ENCODE assay signal across 8 cellular contexts in genomic region chr6:30213654-30213998, GRCh38. TPM values are rescaled to one million over a fixed set of nuclear protein-coding genes. Genes with fewer than 3 reads are reported as not detected.
DNase-seq lines count a peak whose midpoint lies in the region; ATAC-seq and TF ChIP-seq lines count a peak whose summit lies in the region.

No MANE protein-coding gene starts in this region.

- CTCF ChIA-PET in SK-N-SH (lab: Yijun Ruan, JAX): interaction anchor here (0.6 to 1.1 kb wide), 4 partner anchors 25 to 183 kb away, joined by 3 to 4 read pairs (median 3); no protein-coding TSS in a partner anchor

- H3K9me3 ChIP-seq in SK-N-SH: no peaks in the 10 kb centered on the region

- peaks cover 4% of the 10 kb centered on the region for H3F3A ChIP-seq in SK-N-SH (replicated peaks; ENCODE audit: insufficient read depth)

- H3K36me3 ChIP-seq in SK-N-SH (replicated peaks in 1 of 2; ENCODE audit: control insufficient read depth in 1 of 2, insufficient read depth in 2 of 2, low read length in 1 of 2): no peaks in the 10 kb centered on the region

- H3K9me2 ChIP-seq in SK-N-SH: no peaks in the 10 kb centered on the region

- 2% methylated on average over 14 of the region's 16 CpGs for WGBS in SK-N-SH (ENCODE audit: low lambda C conversion rate)

- no peak for TF ChIP-seq RAD21 in SK-N-SH (IDR thresholded peaks at IDR 0.05; ENCODE audit: low read length)

- peak overlapping the region; percentile 80 to 94 for H3K27ac ChIP-seq in SK-N-SH (ENCODE audit: low read depth in 2 of 2, low read length in 1 of 2)

- no peaks in the 10 kb centered on the region for H3K27me3 ChIP-seq in SK-N-SH (ENCODE audit: insufficient read depth)

- H3K4me3 ChIP-seq in SK-N-SH (ENCODE audit: low read depth in 2 of 2, low read length in 1 of 2): peak overlapping the region; percentile 86 to 91
- peak overlapping the region; percentile 97 for H3K4me3 ChIP-seq in fibroblast of pulmonary artery (replicated peaks; ENCODE audit: low read depth, low read length)
- H3K4me3 ChIP-seq in skeletal muscle cell (ENCODE audit: low read depth, low read length): peak overlapping the region; percentile 91

- H4K20me1 ChIP-seq in SK-N-SH (ENCODE audit: insufficient read depth): peaks cover 9% of the 10 kb centered on the region; the same call in 1 of the 2 replicates

- DNase-seq in SK-N-SH: no peak
- no peak for DNase-seq in fibroblast of pulmonary artery (ENCODE audit: low read depth)
- no peak for DNase-seq in skeletal muscle cell (ENCODE audit: low read depth)
- DNase-seq in NCI-H524 treated with DMSO at 0.1 percent for 48 hours (lab: John Stamatoyannopoulos, UW): no peak
- no peak for DNase-seq in NCI-H2196 treated with DMSO at 0.1 percent for 48 hours (lab: John Stamatoyannopoulos, UW; ENCODE audit: unreplicated experiment)
- no peak for DNase-seq in NOMO-1 treated with DMSO at 0.1 percent for 48 hours (lab: John Stamatoyannopoulos, UW; ENCODE audit: unreplicated experiment)
- DNase-seq in stimulated activated naive CD4-positive, alpha-beta T cell (lab: John Stamatoyannopoulos, UW): no peak

- H2AFZ ChIP-seq in SK-N-SH (ENCODE audit: low read depth): peak overlapping the region; percentile 99

- TF ChIP-seq CTCF in SK-N-SH (IDR thresholded peaks at IDR 0.05) (no peak), fibroblast of pulmonary artery (IDR thresholded peaks at IDR 0.05; ENCODE audit: low read length, missing control alignments) (no peak)

- peaks cover 41% of the 10 kb centered on the region for H3K79me2 ChIP-seq in SK-N-SH (ENCODE audit: insufficient read depth)

- POLR2A ChIA-PET in SK-N-SH (lab: Yijun Ruan, JAX): interaction anchor here (1.4 to 2.5 kb wide), 2 partner anchors 10 to 113 kb away, joined by 4 to 10 read pairs; partner anchors contain the start of gene TRIM39

- peaks cover 10 to 13% of the 10 kb centered on the region in 2 experiments; a peak in 3 of 4 replicates for H3K4me1 ChIP-seq in SK-N-SH (ENCODE audit: control insufficient read depth in 1 of 2, insufficient read depth in 2 of 2, low read depth in 1 of 2, low read length in 1 of 2)

- peak overlapping the region; percentile 97 for H3K4me2 ChIP-seq in SK-N-SH

- ATAC-seq in GM19452 (IDR thresholded peaks at IDR 0.05; ENCODE audit: unreplicated experiment): peak; percentile 2

- H3K9ac ChIP-seq in SK-N-SH: peak overlapping the region; percentile 67

- TF ChIP-seq EP300 in SK-N-SH (IDR thresholded peaks at IDR 0.05; ENCODE audit: borderline replicate concordance in 1 of 2, low read depth in 1 of 2, low read length in 1 of 2): no peak

TF ChIP-seq in SK-N-SH, 30 proteins besides CTCF, POLR2A, EP300 and RAD21:
- no peak for TF ChIP-seq MXI1 (IDR thresholded peaks at IDR 0.05; ENCODE audit: low read depth, low read length)
- TF ChIP-seq RCOR1 (IDR thresholded peaks at IDR 0.05; ENCODE audit: low read length): no peak
- TF ChIP-seq YY1 (IDR thresholded peaks at IDR 0.05; ENCODE audit: low read depth): no peak
- no peak for TF ChIP-seq JUND (IDR thresholded peaks at IDR 0.05)
- no peak for TF ChIP-seq NRF1 (IDR thresholded peaks at IDR 0.05; ENCODE audit: low read depth, low read length)
- no peak for TF ChIP-seq SIN3A (IDR thresholded peaks at IDR 0.05; ENCODE audit: borderline replicate concordance, low read depth, low read length)
- TF ChIP-seq SMC3 (IDR thresholded peaks at IDR 0.05; ENCODE audit: low read depth, low read length): no peak

RNA-seq across cellular contexts. Expression of gene TRIM26, which starts 0.4 kb away (rescaled TPM):
- polyA plus RNA-seq in SK-N-SH (2012; rRNA removed): 23.5 and 26.1 TPM in 2 replicates
- 16.8 and 19.2 TPM in 2 replicates for polyA plus RNA-seq in SK-N-SH (2012; cell fraction: cytosol; rRNA removed)
- polyA plus RNA-seq in SK-N-SH (2012; cell fraction: nucleus; rRNA removed): 33.0 and 34.5 TPM in 2 replicates

RNA-seq across cellular contexts. Expression of gene TRIM15, which starts 50.3 kb away (rescaled TPM):
- not detected in 2 replicates for polyA plus RNA-seq in SK-N-SH (2012; rRNA removed)
- polyA plus RNA-seq in SK-N-SH (2012; cell fraction: cytosol; rRNA removed): not detected in 2 replicates
- not detected in 2 replicates for polyA plus RNA-seq in SK-N-SH (2012; cell fraction: nucleus; rRNA removed)

RNA-seq across cellular contexts. Expression of gene TRIM10, which starts 52.6 kb away (rescaled TPM):
- polyA plus RNA-seq in SK-N-SH (2012; rRNA removed): not detected in 2 replicates
- polyA plus RNA-seq in SK-N-SH (2012; cell fraction: cytosol; rRNA removed): not detected in 2 replicates
- not detected in 2 replicates for polyA plus RNA-seq in SK-N-SH (2012; cell fraction: nucleus; rRNA removed)
